In the genomic region with DNA sequence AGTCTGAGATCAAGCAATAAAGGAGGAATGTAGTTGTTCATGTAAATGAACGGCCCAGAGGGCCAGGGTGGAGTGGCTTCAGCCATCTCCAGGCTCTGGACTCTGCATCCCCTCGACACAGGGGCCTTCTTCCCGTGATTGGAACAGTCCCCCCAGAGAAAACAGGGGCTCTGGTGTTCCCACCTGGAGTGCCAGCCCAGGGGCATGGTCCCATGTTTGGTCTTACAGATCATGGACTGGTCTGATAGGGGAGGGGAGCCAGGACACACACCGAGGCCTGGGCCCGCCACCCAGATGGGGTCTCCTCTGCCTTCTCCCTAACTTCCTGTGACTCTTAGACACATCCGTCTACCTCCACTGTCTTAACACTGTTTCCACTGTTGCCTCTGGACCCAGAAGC, we compare ENCODE assay signal across 27 cellular contexts.
"Had no signal": no experiment of that assay in that cellular context is flagged by ENCODE, and none has a peak within 500 bp of the region (broad histone marks: within the 10 kb centered on the region; RNA-seq: fewer than 3 reads in every experiment).

No MANE protein-coding gene starts in this region.

- H3K9ac ChIP-seq: parathyroid adenoma had no signal

- DNase-seq: natural killer cell; occipital lobe; ovary; posterior cingulate gyrus; psoas muscle; right lobe of liver; sigmoid colon; small intestine; stimulated activated CD4-positive, alpha-beta T cell treated with anti-CD3 and anti-CD28 coated beads, Interleukin-15, amount 100 ng/mL, for 24 hours; stimulated activated CD4-positive, alpha-beta T cell treated with anti-CD3 and anti-CD28 coated beads, Interleukin-2, amount 100 ng/mL, for 24 hours; stimulated activated CD4-positive, alpha-beta T cell treated with anti-CD3 and anti-CD28 coated beads, Interleukin-2, amount 100 ng/mL, for 48 hours; stimulated activated CD4-positive, alpha-beta T cell treated with anti-CD3 and anti-CD28 coated beads, Interleukin-4, amount 100 ng/mL, for 24 hours; stimulated activated naive B cell treated with anti-CD40 and anti-IgM and Interleukin-4, amounts not matched to agents 10 μg/mL and 1 μg/mL and 100 μg/mL, for 72 hours; stimulated activated naive CD4-positive, alpha-beta T cell treated with Interleukin-2 at 50 U/mL for 16 hours; stomach; thyroid gland; trophoblast cell; upper lobe of left lung had no signal

- H3K9me3 ChIP-seq: ovary, psoas muscle, right lobe of liver, sigmoid colon, stomach, thoracic aorta, thyroid gland, tibial nerve, upper lobe of left lung, vagina had no signal

- H3K4me3 ChIP-seq: ovary, psoas muscle, right lobe of liver, sigmoid colon, stomach, thoracic aorta, thyroid gland, tibial nerve, upper lobe of left lung, vagina had no signal

- H2AFZ ChIP-seq: parathyroid adenoma had no signal

- H3K4me1 ChIP-seq: parathyroid adenoma, psoas muscle, right lobe of liver, stomach, thyroid gland, upper lobe of left lung had no signal

- H3K27me3 ChIP-seq: ovary, right lobe of liver, sigmoid colon, stomach, thyroid gland, tibial nerve, upper lobe of left lung, vagina had no signal

- H3K27ac ChIP-seq: ovary, parathyroid adenoma, psoas muscle, right lobe of liver, sigmoid colon, stomach, thyroid gland, tibial nerve, vagina had no signal

- ATAC-seq: natural killer cell; psoas muscle; stimulated activated effector memory CD8-positive, alpha-beta T cell treated with anti-CD3 and anti-CD28 coated beads, Interleukin-12 subunit alpha, Interleukin-12 subunit beta, amount 100 ng/mL, for 72 hours; stimulated activated naive B cell treated with anti-CD40 and anti-IgM and Interleukin-4, amounts not matched to agents 10 μg/mL and 1 μg/mL and 100 μg/mL, for 72 hours had no signal

- H3K27ac Mint-ChIP-seq: natural killer cell; nephron; progenitor cell of endocrine pancreas; stimulated activated effector memory CD8-positive, alpha-beta T cell treated with anti-CD3 and anti-CD28 coated beads, Interleukin-12 subunit alpha, Interleukin-12 subunit beta, amount 100 ng/mL, for 72 hours; stimulated activated naive B cell treated with anti-CD40 and anti-IgM and Interleukin-4, amounts not matched to agents 10 μg/mL and 1 μg/mL and 100 μg/mL, for 72 hours; stimulated activated naive CD8-positive, alpha-beta T cell treated with anti-CD3 and anti-CD28 coated beads, Interleukin-15, Interleukin-2, amounts not matched to agents 100 ng/mL and 50 ng/mL, for 24 hours had no signal

- H3K4me3 Mint-ChIP-seq: natural killer cell; nephron; neural crest cell; stimulated activated effector memory CD8-positive, alpha-beta T cell treated with anti-CD3 and anti-CD28 coated beads, Interleukin-12 subunit alpha, Interleukin-12 subunit beta, amount 100 ng/mL, for 72 hours; stimulated activated naive B cell treated with anti-CD40 and anti-IgM and Interleukin-4, amounts not matched to agents 10 μg/mL and 1 μg/mL and 100 μg/mL, for 72 hours; stimulated activated naive CD8-positive, alpha-beta T cell treated with anti-CD3 and anti-CD28 coated beads, Interleukin-15, Interleukin-2, amounts not matched to agents 100 ng/mL and 50 ng/mL, for 24 hours had no signal

- H3K9me3 Mint-ChIP-seq: natural killer cell; nephron; neural crest cell; stimulated activated effector memory CD8-positive, alpha-beta T cell treated with anti-CD3 and anti-CD28 coated beads, Interleukin-12 subunit alpha, Interleukin-12 subunit beta, amount 100 ng/mL, for 72 hours; stimulated activated naive B cell treated with anti-CD40 and anti-IgM and Interleukin-4, amounts not matched to agents 10 μg/mL and 1 μg/mL and 100 μg/mL, for 72 hours; stimulated activated naive CD8-positive, alpha-beta T cell treated with anti-CD3 and anti-CD28 coated beads, Interleukin-15, Interleukin-2, amounts not matched to agents 100 ng/mL and 50 ng/mL, for 24 hours had no signal

- H3K36me3 ChIP-seq: ovary had no signal

- H3K27me3 Mint-ChIP-seq: progenitor cell of endocrine pancreas; stimulated activated naive B cell treated with anti-CD40 and anti-IgM and Interleukin-4, amounts not matched to agents 10 μg/mL and 1 μg/mL and 100 μg/mL, for 72 hours; stimulated activated naive CD8-positive, alpha-beta T cell treated with anti-CD3 and anti-CD28 coated beads, Interleukin-15, Interleukin-2, amounts not matched to agents 100 ng/mL and 50 ng/mL, for 24 hours had no signal
